Comparison of ENCODE assay signal across 2 cellular contexts in the genomic region with DNA sequence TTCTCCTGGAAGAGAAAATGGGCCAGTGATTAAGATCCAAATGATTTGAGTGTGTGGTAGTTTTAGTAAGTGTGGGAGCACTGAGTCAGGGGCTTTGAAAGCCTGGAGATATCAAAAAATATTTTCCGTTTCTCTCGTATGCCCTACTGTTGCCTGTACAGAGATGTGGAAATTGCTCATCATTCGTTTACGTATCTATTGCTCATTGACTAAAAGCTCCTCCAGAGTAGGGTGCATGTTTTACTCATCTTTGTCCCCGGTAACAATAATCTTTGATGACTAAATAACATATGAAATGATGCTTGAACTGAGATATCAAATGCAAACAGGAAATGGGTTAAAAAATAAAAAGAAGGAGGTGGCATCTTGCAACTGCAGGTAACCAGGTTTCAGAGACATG.
TF ChIP-seq lines count a peak whose summit lies in the region.

No MANE protein-coding gene starts in this region.

TF ChIP-seq in IMR-90, 13 proteins besides CTCF, POLR2A, EP300 and RAD21:
- no peak for TF ChIP-seq RCOR1 (IDR thresholded peaks at IDR 0.05; ENCODE audit: insufficient replicate concordance, low read length)
- no peak for TF ChIP-seq CHD1 (IDR thresholded peaks at IDR 0.05; ENCODE audit: low read depth, low read length)
- TF ChIP-seq CEBPB (IDR thresholded peaks at IDR 0.05; ENCODE audit: low read depth, low read length), result peak; percentile 68; the same call in 1 of the 2 replicates
- TF ChIP-seq, protein P1, sequence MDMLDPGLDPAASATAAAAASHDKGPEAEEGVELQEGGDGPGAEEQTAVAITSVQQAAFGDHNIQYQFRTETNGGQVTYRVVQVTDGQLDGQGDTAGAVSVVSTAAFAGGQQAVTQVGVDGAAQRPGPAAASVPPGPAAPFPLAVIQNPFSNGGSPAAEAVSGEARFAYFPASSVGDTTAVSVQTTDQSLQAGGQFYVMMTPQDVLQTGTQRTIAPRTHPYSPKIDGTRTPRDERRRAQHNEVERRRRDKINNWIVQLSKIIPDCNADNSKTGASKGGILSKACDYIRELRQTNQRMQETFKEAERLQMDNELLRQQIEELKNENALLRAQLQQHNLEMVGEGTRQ (IDR thresholded peaks at IDR 0.05; ENCODE audit: low read depth, low read length), result no peak
- TF ChIP-seq RFX5 (IDR thresholded peaks at IDR 0.05; ENCODE audit: low read depth, low read length), result no peak
- no peak for TF ChIP-seq MXI1 (IDR thresholded peaks at IDR 0.05; ENCODE audit: borderline replicate concordance, low read depth, low read length)
- TF ChIP-seq FOS (IDR thresholded peaks at IDR 0.05; ENCODE audit: low read depth, low read length), result peak; percentile 55; the same call in 1 of the 2 replicates

TF ChIP-seq in endothelial cell of umbilical vein, 7 proteins besides CTCF, POLR2A, EP300 and RAD21:
- no peak for TF ChIP-seq EZH2 (IDR thresholded peaks at IDR 0.05; ENCODE audit: borderline replicate concordance, low read depth, low read length, severe bottlenecking)
- TF ChIP-seq POLR2AphosphoS5 (IDR thresholded peaks at IDR 0.05; ENCODE audit: insufficient read depth, low read depth, low read length), result no peak
- TF ChIP-seq, protein P2, sequence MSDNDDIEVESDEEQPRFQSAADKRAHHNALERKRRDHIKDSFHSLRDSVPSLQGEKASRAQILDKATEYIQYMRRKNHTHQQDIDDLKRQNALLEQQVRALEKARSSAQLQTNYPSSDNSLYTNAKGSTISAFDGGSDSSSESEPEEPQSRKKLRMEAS (IDR thresholded peaks at IDR 0.05; ENCODE audit: insufficient read depth, insufficient read length), result no peak
- TF ChIP-seq FOS (IDR thresholded peaks at IDR 0.05; ENCODE audit: borderline replicate concordance, insufficient read depth, low read length), result peak; percentile 23
- TF ChIP-seq JUN (IDR thresholded peaks at IDR 0.05; ENCODE audit: borderline replicate concordance, insufficient read depth, insufficient read length, low read depth), result no peak
TF ChIP-seq in endothelial cell of umbilical vein: peak in this region for 1.
